ENCODE assay signal across 13 cellular contexts in genomic region chr7:121954803-121955202, GRCh38.
DNase-seq lines count a peak whose midpoint lies in the region; ATAC-seq, FAIRE-seq and TF ChIP-seq lines count a peak whose summit lies in the region.
"Had no signal": no experiment of that assay in that cellular context is flagged by ENCODE, and none has a peak within 500 bp of the region (broad histone marks: within the 10 kb centered on the region; RNA-seq: fewer than 3 reads in every experiment).

No MANE protein-coding gene starts in this region.

- no peak overlapping the region for H3K9ac ChIP-seq in endothelial cell of umbilical vein (replicated peaks; ENCODE audit: extremely low read depth, insufficient read depth, low read length)

- H3K4me2 ChIP-seq in endothelial cell of umbilical vein (ENCODE audit: insufficient read depth, low read length): no peak overlapping the region
- H3K4me2 ChIP-seq: PC-9 had no signal

- H3K27me3 ChIP-seq in MG63: no peaks in the 10 kb centered on the region
- no peaks in the 10 kb centered on the region for H3K27me3 ChIP-seq in endothelial cell of umbilical vein (ENCODE audit: control insufficient read depth in 2 of 2, insufficient read depth in 2 of 2, low read length in 2 of 2)

- H3K4me3 ChIP-seq in MG63 (no peak overlapping the region), endothelial cell of umbilical vein (replicated peaks in 1 of 3; ENCODE audit: insufficient read depth in 1 of 3, low read depth in 1 of 3, low read length in 3 of 3) (no peak overlapping the region)
- H3K4me3 ChIP-seq: PC-9 had no signal

- TF ChIP-seq POLR2A in endothelial cell of umbilical vein (IDR thresholded peaks at IDR 0.05; ENCODE audit: low read depth, low read length): no peak

- no peak for FAIRE-seq in endothelial cell of umbilical vein (lab: Jason Lieb, UNC)

- ATAC-seq in GM19351 (IDR thresholded peaks at IDR 0.05; ENCODE audit: unreplicated experiment) (peak; percentile 68), GM18909 (IDR thresholded peaks at IDR 0.05; ENCODE audit: poor library complexity, unreplicated experiment) (no peak), GM21526 (IDR thresholded peaks at IDR 0.05; ENCODE audit: low FRiP score, unreplicated experiment) (no peak)
- ATAC-seq: activated CD8-positive, alpha-beta memory T cell treated with anti-CD3 and anti-CD28 coated beads, Interleukin-2, amount 10 ng/mL, durations not matched to agents 7 days and 5 days had no signal

- no peaks in the 10 kb centered on the region for H3K4me1 ChIP-seq in endothelial cell of umbilical vein (ENCODE audit: control insufficient read depth, extremely low read depth, insufficient read depth, low read length)

- H3K27me3 Mint-ChIP-seq in glutamatergic neuron (ENCODE audit: unreplicated experiment): peaks cover 2% of the 10 kb centered on the region
- H3K27me3 Mint-ChIP-seq: activated CD8-positive, alpha-beta memory T cell treated with anti-CD3 and anti-CD28 coated beads, Interleukin-2, amount 10 ng/mL, durations not matched to agents 7 days and 5 days; activated naive CD8-positive, alpha-beta T cell treated with anti-CD3 and anti-CD28 coated beads, Interleukin-2, amount 10 ng/mL, durations not matched to agents 7 days and 5 days had no signal

- no peaks in the 10 kb centered on the region for H4K20me1 ChIP-seq in endothelial cell of umbilical vein (replicated peaks; ENCODE audit: control insufficient read depth, extremely low read depth, insufficient read depth, low read length)

- no peaks in the 10 kb centered on the region for H3K79me2 ChIP-seq in endothelial cell of umbilical vein (ENCODE audit: control insufficient read depth, insufficient read depth, low read length)

- H3K4me3 Mint-ChIP-seq in glutamatergic neuron (ENCODE audit: unreplicated experiment): no peak overlapping the region
- H3K4me3 Mint-ChIP-seq: activated CD8-positive, alpha-beta memory T cell treated with anti-CD3 and anti-CD28 coated beads, Interleukin-2, amount 10 ng/mL, durations not matched to agents 7 days and 5 days; activated naive CD8-positive, alpha-beta T cell treated with anti-CD3 and anti-CD28 coated beads, Interleukin-2, amount 10 ng/mL, durations not matched to agents 7 days and 5 days had no signal

- H3K27ac ChIP-seq in endothelial cell of umbilical vein (ENCODE audit: insufficient read depth, low read depth, low read length): no peak overlapping the region
- H3K27ac ChIP-seq: PC-9 had no signal

- H3K27ac Mint-ChIP-seq in glutamatergic neuron (ENCODE audit: unreplicated experiment): no peak overlapping the region
- H3K27ac Mint-ChIP-seq: activated CD8-positive, alpha-beta memory T cell treated with anti-CD3 and anti-CD28 coated beads, Interleukin-2, amount 10 ng/mL, durations not matched to agents 7 days and 5 days; activated naive CD8-positive, alpha-beta T cell treated with anti-CD3 and anti-CD28 coated beads, Interleukin-2, amount 10 ng/mL, durations not matched to agents 7 days and 5 days had no signal

- POLR2A ChIA-PET in endothelial cell of umbilical vein (lab: Charles Lee): no interaction called here

- no peaks in the 10 kb centered on the region for H3K4me1 Mint-ChIP-seq in glutamatergic neuron (ENCODE audit: low read depth, unreplicated experiment)
- H3K4me1 Mint-ChIP-seq: activated CD8-positive, alpha-beta memory T cell treated with anti-CD3 and anti-CD28 coated beads, Interleukin-2, amount 10 ng/mL, durations not matched to agents 7 days and 5 days; activated naive CD8-positive, alpha-beta T cell treated with anti-CD3 and anti-CD28 coated beads, Interleukin-2, amount 10 ng/mL, durations not matched to agents 7 days and 5 days had no signal

- H3K36me3 ChIP-seq in MG63: no peaks in the 10 kb centered on the region
- no peaks in the 10 kb centered on the region for H3K36me3 ChIP-seq in endothelial cell of umbilical vein (ENCODE audit: control insufficient read depth in 2 of 2, extremely low read depth in 1 of 2, insufficient read depth in 2 of 2, low read length in 2 of 2)

- H3K9me3 Mint-ChIP-seq in glutamatergic neuron (ENCODE audit: unreplicated experiment): no peaks in the 10 kb centered on the region
- H3K9me3 Mint-ChIP-seq: activated naive CD8-positive, alpha-beta T cell treated with anti-CD3 and anti-CD28 coated beads, Interleukin-2, amount 10 ng/mL, durations not matched to agents 7 days and 5 days had no signal

- no peak for TF ChIP-seq CTCF in endothelial cell of umbilical vein (IDR thresholded peaks at IDR 0.05; ENCODE audit: extremely low read depth in 1 of 2, insufficient read depth in 1 of 2, low read depth in 1 of 2, low read length in 2 of 2)
- TF ChIP-seq CTCF in glutamatergic neuron (IDR thresholded peaks at IDR 0.05; ENCODE audit: partially characterized antibody, unreplicated experiment): no peak

- H2AFZ ChIP-seq in endothelial cell of umbilical vein (ENCODE audit: low read depth, low read length): no peak overlapping the region
- H2AFZ ChIP-seq: PC-9 had no signal

- no peaks in the 10 kb centered on the region for H3K9me3 ChIP-seq in MG63
- H3K9me3 ChIP-seq in endothelial cell of umbilical vein (replicated peaks; ENCODE audit: control insufficient read depth, insufficient read depth, low read length): no peaks in the 10 kb centered on the region

- H3K9me1 ChIP-seq in endothelial cell of umbilical vein (replicated peaks; ENCODE audit: control insufficient read depth, extremely low read depth, insufficient read depth, low read length): no peaks in the 10 kb centered on the region

- peak; percentile 32 for DNase-seq in MG63
- no peak for DNase-seq in endothelial cell of umbilical vein (ENCODE audit: low read depth, low spot score)
- no peak for DNase-seq in NCI-H2171 (lab: John Stamatoyannopoulos, UW)
- DNase-seq in glutamatergic neuron: no peak
- DNase-seq: activated CD8-positive, alpha-beta memory T cell treated with anti-CD3 and anti-CD28 coated beads, Interleukin-2, amount 10 ng/mL, durations not matched to agents 7 days and 5 days; activated naive CD8-positive, alpha-beta T cell treated with anti-CD3 and anti-CD28 coated beads, Interleukin-2, amount 10 ng/mL, durations not matched to agents 7 days and 5 days; effector CD8-positive, alpha-beta T cell; NCI-H2081 treated with DMSO at 0.1 percent for 48 hours; PC-9; T1000 had no signal

- CTCF ChIA-PET in endothelial cell of umbilical vein (lab: Charles Lee): interaction anchor here (0.6 to 1.9 kb wide), 5 partner anchors 10 to 45 kb away, joined by 3 to 13 read pairs (median 3); no protein-coding TSS in a partner anchor

- BruUV-seq in endothelial cell of umbilical vein (replicated peaks; lab: Mats Ljungman, UMichigan): no TSS peak

- dilution Hi-C loops in endothelial cell of umbilical vein (cut with MboI; ENCODE audit: extremely low pct_ligation_motif_present, low sequenced_read_pairs): no loop called here

- no peaks in the 10 kb centered on the region for H3K36me3 Mint-ChIP-seq in glutamatergic neuron (ENCODE audit: unreplicated experiment)
- H3K36me3 Mint-ChIP-seq: activated CD8-positive, alpha-beta memory T cell treated with anti-CD3 and anti-CD28 coated beads, Interleukin-2, amount 10 ng/mL, durations not matched to agents 7 days and 5 days; activated naive CD8-positive, alpha-beta T cell treated with anti-CD3 and anti-CD28 coated beads, Interleukin-2, amount 10 ng/mL, durations not matched to agents 7 days and 5 days had no signal

- intact Hi-C loops in endothelial cell of umbilical vein (cut with micrococcal nuclease): no loop called here

TF ChIP-seq in endothelial cell of umbilical vein, 7 proteins besides CTCF, POLR2A, EP300 and RAD21:
- TF ChIP-seq GATA2 (IDR thresholded peaks at IDR 0.05; ENCODE audit: insufficient read depth, insufficient read length, low read depth, low read length): peak; percentile 10
- TF ChIP-seq EZH2 (IDR thresholded peaks at IDR 0.05; ENCODE audit: borderline replicate concordance, low read depth, low read length, severe bottlenecking): no peak
- peak; percentile 58 for TF ChIP-seq FOS (IDR thresholded peaks at IDR 0.05; ENCODE audit: borderline replicate concordance, insufficient read depth, low read length)
- no peak for TF ChIP-seq MYC (IDR thresholded peaks at IDR 0.05; ENCODE audit: low read depth, low read length)
